10 cellular contexts compared by ENCODE assay signal in the genomic region with DNA sequence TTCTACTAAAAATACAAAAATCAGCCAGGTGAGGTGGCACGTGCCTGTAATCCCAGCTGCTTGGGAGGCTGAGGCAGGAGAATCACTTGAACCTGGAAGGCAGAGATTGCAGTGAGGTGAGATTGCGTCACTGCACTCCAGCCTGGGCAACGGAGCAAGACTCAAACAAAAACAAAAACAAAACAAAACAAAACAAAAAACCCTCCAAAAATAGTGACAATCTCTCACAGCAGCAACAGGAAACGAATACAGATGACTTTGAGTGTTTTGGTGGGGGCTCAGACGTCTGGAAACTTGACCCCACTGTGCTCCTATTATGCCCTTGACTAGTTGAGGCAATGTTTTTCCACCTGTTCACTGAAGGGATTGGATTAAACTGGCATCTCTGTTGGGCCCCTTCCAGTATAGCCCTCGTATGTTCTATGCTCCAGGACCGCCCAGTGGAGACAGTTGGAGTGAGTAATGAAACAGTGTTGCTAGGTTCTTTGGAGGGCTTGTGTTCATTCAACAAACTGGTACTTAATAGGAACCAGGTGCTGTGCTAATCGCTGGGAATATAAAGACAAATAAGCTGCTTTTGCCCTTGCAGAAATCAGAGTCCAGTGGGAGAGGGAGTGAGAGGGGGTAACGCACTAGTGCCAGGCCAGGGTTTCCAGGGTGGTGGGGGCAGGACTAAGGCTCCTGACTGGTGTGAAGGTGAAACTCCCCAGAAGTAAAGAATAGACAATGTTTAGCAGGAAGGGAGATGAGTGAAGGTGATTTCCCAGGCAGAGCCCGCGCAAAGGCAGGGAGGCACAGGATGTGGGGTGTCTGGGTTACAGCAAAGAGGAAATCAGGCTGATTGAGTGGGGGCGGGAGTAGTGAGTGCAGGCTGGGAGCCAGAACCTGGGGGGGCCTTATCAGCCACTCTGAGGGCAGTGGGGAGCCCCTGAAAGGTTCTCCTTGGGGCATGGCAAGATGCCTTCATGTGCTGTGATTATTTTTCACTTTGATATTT.
DNase-seq lines count a peak whose midpoint lies in the region; ATAC-seq and TF ChIP-seq lines count a peak whose summit lies in the region.
"Had no signal": no experiment of that assay in that cellular context is flagged by ENCODE, and none has a peak within 500 bp of the region (broad histone marks: within the 10 kb centered on the region; RNA-seq: fewer than 3 reads in every experiment).

No MANE protein-coding gene starts in this region.

- H3K79me2 ChIP-seq in PC-3 (ENCODE audit: low read length) = no peaks in the 10 kb centered on the region

- no peaks in the 10 kb centered on the region for H3F3A ChIP-seq in PC-3 (ENCODE audit: low read length, unreplicated experiment)

- no peaks in the 10 kb centered on the region for H3K4me1 ChIP-seq in PC-3 (ENCODE audit: insufficient read depth, low read length)

- POLR2A ChIA-PET in PC-3 (lab: Charles Lee; ENCODE audit: unreplicated experiment) = no interaction called here

- no peak overlapping the region for H3K27ac ChIP-seq in PC-3 (ENCODE audit: low read length)
- H3K27ac ChIP-seq: C4-2B, SK-N-MC had no signal

- DNase-seq in left cardiac atrium = peak; percentile 28
- DNase-seq in left ventricle myocardium superior = no peak
- peak; percentile 68 for DNase-seq in NCI-H2196 (lab: John Stamatoyannopoulos, UW; ENCODE audit: unreplicated experiment)
- DNase-seq in activated T-helper 1 cell treated with anti-CD3 and anti-CD28 coated beads, Interleukin-2, amount 50 U/mL, for 16 hours (ENCODE audit: low read depth in 1 of 2, low spot score in 1 of 2) = peak; percentile 21 to 30
- DNase-seq in stimulated activated CD4-positive, alpha-beta T cell treated with anti-CD3 and anti-CD28 coated beads, Interleukin-2, amount 100 ng/mL, for 4 hours (ENCODE audit: low read depth) = peak; percentile 68
- DNase-seq in AG20443 (ENCODE audit: low spot score) = no peak
- no peak for DNase-seq in PC-3
- no peak for DNase-seq in DMS114 treated with DMSO at 0.1 percent for 48 hours (lab: John Stamatoyannopoulos, UW; ENCODE audit: unreplicated experiment)

- BruUV-seq in PC-3 (replicated peaks; lab: Mats Ljungman, UMichigan) = no TSS peak

- CTCF ChIA-PET in PC-3 (lab: Charles Lee) = no interaction called here

- H3K9me2 ChIP-seq in PC-3 (replicated peaks; ENCODE audit: low read length) = no peaks in the 10 kb centered on the region

- H2AFZ ChIP-seq in PC-3 (ENCODE audit: low read length) = no peak overlapping the region

- H4K20me1 ChIP-seq in PC-3 (ENCODE audit: low read length) = no peaks in the 10 kb centered on the region

- H3K27me3 ChIP-seq in PC-3 (ENCODE audit: low read length) = peaks cover 6% of the 10 kb centered on the region

- H3K9me3 ChIP-seq in PC-3 (ENCODE audit: low read length) = no peaks in the 10 kb centered on the region

- intact Hi-C loops in left cardiac atrium (cut with DNase I) = no loop called here
- intact Hi-C loops in left ventricle myocardium superior (cut with micrococcal nuclease) = no loop called here
- intact Hi-C loops in PC-3 (cut with micrococcal nuclease) = no loop called here

- no peak for TF ChIP-seq CTCF in PC-3 (conservative IDR thresholded peaks at IDR 0.05; ENCODE audit: low read depth, low read length)

- H3K4me2 ChIP-seq in PC-3 (ENCODE audit: low read length) = no peak overlapping the region

- ATAC-seq in left cardiac atrium = no peak
- no peak for ATAC-seq in left ventricle myocardium superior
- ATAC-seq in PC-3 = no peak

- H3K4me3 ChIP-seq in PC-3 (ENCODE audit: low read length) = no peak overlapping the region
- H3K4me3 ChIP-seq: SK-N-MC had no signal

- no peak overlapping the region for H3K9ac ChIP-seq in PC-3 (ENCODE audit: low read length)

- H3K36me3 ChIP-seq in PC-3 (ENCODE audit: low read depth, low read length) = no peaks in the 10 kb centered on the region

Comparison
In these comparisons a context has a peak if more than half of its experiments do, and no peak if none do; other contexts are left out.
1. DNase-seq: peak in left cardiac atrium (single experiment), NCI-H2196 (single experiment), activated T-helper 1 cell treated with anti-CD3 and anti-CD28 coated beads, Interleukin-2, amount 50 U/mL, for 16 hours (2 of 2) and stimulated activated CD4-positive, alpha-beta T cell treated with anti-CD3 and anti-CD28 coated beads, Interleukin-2, amount 100 ng/mL, for 4 hours (single experiment); none in left ventricle myocardium superior (single experiment), AG20443 (single experiment), PC-3 (single experiment) and DMS114 treated with DMSO at 0.1 percent for 48 hours (single experiment).